Comparison of ENCODE assay signal across 11 cellular contexts in the genomic region with DNA sequence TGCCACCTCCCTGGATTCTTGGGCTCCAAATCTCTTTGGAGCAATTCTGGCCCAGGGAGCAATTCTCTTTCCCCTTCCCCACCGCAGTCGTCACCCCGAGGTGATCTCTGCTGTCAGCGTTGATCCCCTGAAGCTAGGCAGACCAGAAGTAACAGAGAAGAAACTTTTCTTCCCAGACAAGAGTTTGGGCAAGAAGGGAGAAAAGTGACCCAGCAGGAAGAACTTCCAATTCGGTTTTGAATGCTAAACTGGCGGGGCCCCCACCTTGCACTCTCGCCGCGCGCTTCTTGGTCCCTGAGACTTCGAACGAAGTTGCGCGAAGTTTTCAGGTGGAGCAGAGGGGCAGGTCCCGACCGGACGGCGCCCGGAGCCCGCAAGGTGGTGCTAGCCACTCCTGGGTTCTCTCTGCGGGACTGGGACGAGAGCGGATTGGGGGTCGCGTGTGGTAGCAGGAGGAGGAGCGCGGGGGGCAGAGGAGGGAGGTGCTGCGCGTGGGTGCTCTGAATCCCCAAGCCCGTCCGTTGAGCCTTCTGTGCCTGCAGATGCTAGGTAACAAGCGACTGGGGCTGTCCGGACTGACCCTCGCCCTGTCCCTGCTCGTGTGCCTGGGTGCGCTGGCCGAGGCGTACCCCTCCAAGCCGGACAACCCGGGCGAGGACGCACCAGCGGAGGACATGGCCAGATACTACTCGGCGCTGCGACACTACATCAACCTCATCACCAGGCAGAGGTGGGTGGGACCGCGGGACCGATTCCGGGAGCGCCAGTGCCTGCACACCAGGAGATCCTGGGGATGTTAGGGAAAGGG. TPM values are rescaled to one million over a fixed set of nuclear protein-coding genes. Genes with fewer than 3 reads are reported as not detected.
DNase-seq lines count a peak whose midpoint lies in the region; ATAC-seq and TF ChIP-seq lines count a peak whose summit lies in the region.
"Had no signal": no experiment of that assay in that cellular context is flagged by ENCODE, and none has a peak within 500 bp of the region (broad histone marks: within the 10 kb centered on the region; RNA-seq: fewer than 3 reads in every experiment).

No MANE protein-coding gene starts in this region.

- H3K27me3 ChIP-seq in Panc1 (ENCODE audit: control insufficient read depth, insufficient read depth, low read length) = peaks cover 39% of the 10 kb centered on the region

- H3K4me1 ChIP-seq in Panc1 (ENCODE audit: control insufficient read depth, insufficient read depth, low read length) = peaks cover 3% of the 10 kb centered on the region; the same call in 1 of the 2 replicates
- H3K4me1 ChIP-seq: adrenal gland had no signal

- CTCF ChIA-PET in Panc1 (lab: Charles Lee) = no interaction called here

- DNase-seq in Panc1 (ENCODE audit: low read depth, low spot score) = no peak
- peak; percentile 3 for DNase-seq in germinal center (ENCODE audit: low spot score)
- DNase-seq in retinal pigment epithelial cell (ENCODE audit: low read depth) = no peak
- DNase-seq in SW 1271 (lab: John Stamatoyannopoulos, UW) = no peak
- no peak for DNase-seq in SHP77 (lab: John Stamatoyannopoulos, UW)
- DNase-seq in HK-2 (ENCODE audit: unreplicated experiment) = no peak
- DNase-seq: adrenal gland, HCEC 1CT, NCI-H226 had no signal

- TF ChIP-seq CTCF in Panc1 (IDR thresholded peaks at IDR 0.05) = peak; percentile 32
- peak; percentile 21 for TF ChIP-seq CTCF in retinal pigment epithelial cell (conservative IDR thresholded peaks at IDR 0.05; ENCODE audit: low read depth, low read length)

- H3K9me3 ChIP-seq in Panc1 (ENCODE audit: control insufficient read depth, insufficient read depth, low read depth, low read length) = no peaks in the 10 kb centered on the region
- H3K9me3 ChIP-seq: adrenal gland had no signal

- ATAC-seq in Panc1 (peak; percentile 72), HG02571 (IDR thresholded peaks at IDR 0.05; ENCODE audit: unreplicated experiment) (no peak)

- BruUV-seq in Panc1 (replicated peaks; lab: Mats Ljungman, UMichigan) = no TSS peak

- POLR2A ChIA-PET in Panc1 (lab: Charles Lee) = no interaction called here

- H3K36me3 ChIP-seq in Panc1 (ENCODE audit: control insufficient read depth, insufficient read depth, low read length) = no peaks in the 10 kb centered on the region
- H3K36me3 ChIP-seq: adrenal gland had no signal

- no peak overlapping the region for H3K27ac ChIP-seq in Panc1 (ENCODE audit: low read length)
- H3K27ac ChIP-seq: adrenal gland had no signal

- H3K4me3 ChIP-seq in GM08714 (ENCODE audit: low read length) (peak overlapping the region; percentile 20; the same call in 1 of the 2 replicates), Panc1 (ENCODE audit: low read depth in 2 of 2, low read length in 2 of 2) (peak overlapping the region in 1 of 2 experiments; percentile 12; a peak in 1 of 4 replicates), retinal pigment epithelial cell (ENCODE audit: low read length) (no peak overlapping the region)
- H3K4me3 ChIP-seq: adrenal gland had no signal

- in situ Hi-C loops in Panc1 (cut with HindIII; ENCODE audit: low pct_unique_long_range_greater_than_20kb, low sequenced_read_pairs) = no loop called here

- intact Hi-C loops in Panc1 (cut with micrococcal nuclease; ENCODE audit: unreplicated experiment) = no loop called here

RNA-seq across cellular contexts. Expression of a gene that starts 0.9 kb away (rescaled TPM):
- total RNA-seq in Panc1 (2021; ENCODE audit: unreplicated experiment) = not detected
- polyA plus RNA-seq in Panc1 (2012; ENCODE audit: insufficient read length) = not detected
